In the genomic region with DNA sequence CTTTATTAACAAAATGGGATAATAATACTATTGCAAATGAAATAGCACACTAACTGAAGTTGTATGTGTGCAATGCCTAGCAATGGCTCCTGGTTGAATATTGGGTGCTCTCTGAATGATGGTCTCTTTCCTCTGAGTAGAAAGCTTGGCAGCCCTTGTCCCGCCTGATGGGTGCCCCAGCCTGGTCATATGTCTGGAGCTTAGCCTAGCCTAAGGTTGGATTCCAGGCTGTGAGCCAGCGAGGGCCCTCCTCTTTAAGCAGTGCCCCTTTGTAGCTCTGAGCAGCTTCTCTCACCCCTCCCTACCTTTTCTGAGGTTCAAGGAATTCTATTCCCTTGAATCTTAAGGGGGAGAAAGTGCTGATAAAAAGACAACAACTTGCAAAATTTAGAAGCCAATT, we compare ENCODE assay signal across 3 cellular contexts.
"Had no signal": no experiment of that assay in that cellular context is flagged by ENCODE, and none has a peak within 500 bp of the region (broad histone marks: within the 10 kb centered on the region; RNA-seq: fewer than 3 reads in every experiment).

No MANE protein-coding gene starts in this region.

- DNase-seq: GDM1, GF-D8 had no signal

- H3K4me3 ChIP-seq: GM12878 had no signal

- ATAC-seq: GM12878 had no signal
